In genomic region chr10:67230680-67231500, GRCh38 we compare ENCODE assay signal across 7 cellular contexts.
DNase-seq lines count a peak whose midpoint lies in the region; ATAC-seq and TF ChIP-seq lines count a peak whose summit lies in the region.
"Not testable (repeated sequence)": the region's sequence is repeated elsewhere in the genome, so short reads cannot be mapped to it uniquely, and the experiment has no call there.

No MANE protein-coding gene starts in this region.

- H3K4me3 Mint-ChIP-seq in H9: peak overlapping the region; percentile 84 to 90
- peak overlapping the region; percentile 80 for H3K4me3 Mint-ChIP-seq in endodermal cell
- peak overlapping the region; percentile 86 for H3K4me3 Mint-ChIP-seq in progenitor cell of endocrine pancreas (ENCODE audit: low read depth)

- H3K27me3 Mint-ChIP-seq in H9 (ENCODE audit: low read depth); endodermal cell (ENCODE audit: insufficient read depth); progenitor cell of endocrine pancreas: not testable (repeated sequence)

- H4K8ac ChIP-seq in H9 (replicated peaks; ENCODE audit: insufficient read length, low read depth, low read length); mesenchymal stem cell (ENCODE audit: low read length): not testable (repeated sequence)

- peaks cover 0 to 20% (median 1%) of the 10 kb centered on the region in 3 experiments; a peak in 4 of 7 replicates for H3K36me3 Mint-ChIP-seq in H9 (ENCODE audit: insufficient read depth in 1 of 3, low read depth in 3 of 3)
- not testable (repeated sequence) for H3K36me3 Mint-ChIP-seq in endodermal cell (ENCODE audit: low read depth); progenitor cell of endocrine pancreas (ENCODE audit: insufficient read depth)

- not testable (repeated sequence) for H3K9me3 ChIP-seq in H9 (ENCODE audit: control insufficient read depth, low read depth, low read length); body of pancreas; endodermal cell (ENCODE audit: control insufficient read depth, low read length); iPS-15b (ENCODE audit: control insufficient read depth, insufficient read depth, low read length); mesenchymal stem cell (ENCODE audit: control insufficient read depth, low read length)

- not testable (repeated sequence) for H3K4ac ChIP-seq in H9 (ENCODE audit: low read depth, low read length); mesenchymal stem cell (ENCODE audit: low read depth in 1 of 2, low read length in 2 of 2)

- not testable (repeated sequence) for TF ChIP-seq POLR2A in body of pancreas (IDR thresholded peaks at IDR 0.05)

- H3K4me1 Mint-ChIP-seq in H9 (peaks cover 14 to 16% of the 10 kb centered on the region in 2 experiments), endodermal cell (peaks cover 12% of the 10 kb centered on the region)
- not testable (repeated sequence) for H3K4me1 Mint-ChIP-seq in progenitor cell of endocrine pancreas (ENCODE audit: low read depth)

- H3K9me3 Mint-ChIP-seq in H9, endodermal cell: not testable (repeated sequence)
- H3K9me3 Mint-ChIP-seq in progenitor cell of endocrine pancreas (ENCODE audit: low read depth): peaks cover 22% of the 10 kb centered on the region

- H3K79me1 ChIP-seq in H9 (ENCODE audit: insufficient read depth, low read depth, low read length, poor library complexity, severe bottlenecking); mesenchymal stem cell (replicated peaks; ENCODE audit: low read length, poor library complexity, severe bottlenecking): not testable (repeated sequence)

- H2BK120ac ChIP-seq in H9 (ENCODE audit: low read depth, low read length, poor library complexity, severe bottlenecking); mesenchymal stem cell (ENCODE audit: low read depth, low read length): not testable (repeated sequence)

- H4K5ac ChIP-seq in H9 (ENCODE audit: insufficient read length, low read depth, low read length): not testable (repeated sequence)

- intact Hi-C loops in body of pancreas (cut with DNase I): not testable (repeated sequence)

- peak overlapping the region; percentile 65 to 96 (median 83); a peak in 5 of 7 replicates for H3K27ac Mint-ChIP-seq in H9
- peak overlapping the region; percentile 97 for H3K27ac Mint-ChIP-seq in endodermal cell
- H3K27ac Mint-ChIP-seq in progenitor cell of endocrine pancreas: peak overlapping the region; percentile 97

- peak; percentile 41 for DNase-seq in H9
- DNase-seq in NCI-H748 (lab: John Stamatoyannopoulos, UW; ENCODE audit: unreplicated experiment): peak; percentile 57
- peak; percentile 5 to 37 (median 16) for DNase-seq in body of pancreas
- DNase-seq in endodermal cell: peak; percentile 69
- DNase-seq in mesenchymal stem cell: not testable (repeated sequence)
- peak; percentile 14 for DNase-seq in progenitor cell of endocrine pancreas (ENCODE audit: low spot score, unreplicated experiment)

- H3K27ac ChIP-seq in H9 (ENCODE audit: insufficient read length, low read depth, low read length); body of pancreas; endodermal cell (ENCODE audit: low read depth, low read length); mesenchymal stem cell (ENCODE audit: low read length, poor library complexity, severe bottlenecking): not testable (repeated sequence)

- H3K4me1 ChIP-seq in H9 (ENCODE audit: insufficient read depth, low read length); body of pancreas; endodermal cell (ENCODE audit: control insufficient read depth, insufficient read depth, low read length); iPS-15b (ENCODE audit: control insufficient read depth, insufficient read depth, low read length); mesenchymal stem cell (ENCODE audit: control insufficient read depth, insufficient read depth, low read depth, low read length): not testable (repeated sequence)

- not testable (repeated sequence) for H2BK5ac ChIP-seq in H9 (ENCODE audit: insufficient read length, low read length); mesenchymal stem cell (ENCODE audit: low read depth, low read length, poor library complexity, severe bottlenecking)

- H3K14ac ChIP-seq in H9 (ENCODE audit: insufficient read depth, low read length): 0 out of 2 replicates have a peak overlapping the region, but pooled peaks have one; percentile 81
- not testable (repeated sequence) for H3K14ac ChIP-seq in mesenchymal stem cell (ENCODE audit: low read length in 2 of 2)

- WGBS in H9 (ENCODE audit: extremely low coverage, insufficient read length, low lambda C conversion rate): no CpG with 5 or more reads among the region's 29 CpGs
- 7 to 8% methylated on average over 25 to 29 of the region's 29 CpGs for WGBS in body of pancreas, 2 donors
- 18 to 45% methylated on average over 6 to 27 of the region's 29 CpGs for WGBS in endodermal cell (ENCODE audit: insufficient coverage in 1 of 2, insufficient read length in 1 of 2), 2 experiments
- WGBS in mesenchymal stem cell: 21% methylated on average over 26 of the region's 29 CpGs

- H3K18ac ChIP-seq in H9 (ENCODE audit: insufficient read length, low read depth, low read length): peak overlapping the region; percentile 70
- H3K18ac ChIP-seq in mesenchymal stem cell (ENCODE audit: low read depth in 1 of 2, low read length in 2 of 2): not testable (repeated sequence)

- not testable (repeated sequence) for H2BK12ac ChIP-seq in H9 (ENCODE audit: insufficient read length, low read depth, low read length); mesenchymal stem cell (ENCODE audit: low read length in 2 of 2)

- not testable (repeated sequence) for H2AFZ ChIP-seq in H9 (ENCODE audit: low read length)
- H2AFZ ChIP-seq in mesenchymal stem cell (ENCODE audit: low read depth, low read length): peak overlapping the region; percentile 18

- H3K9ac ChIP-seq in H9 (ENCODE audit: extremely low read depth, insufficient read length, low read length) (peak overlapping the region; percentile 3), endodermal cell (ENCODE audit: extremely low read depth, low read length, poor library complexity, severe bottlenecking) (peak overlapping the region; percentile 57)
- H3K9ac ChIP-seq in iPS-15b (ENCODE audit: low read depth, low read length); mesenchymal stem cell (ENCODE audit: low read length): not testable (repeated sequence)

- H3K4me3 ChIP-seq in body of pancreas: peak overlapping the region in 1 of 2 donors; percentile 8
- peak overlapping the region; percentile 77 for H3K4me3 ChIP-seq in endodermal cell (ENCODE audit: low read length)
- peak overlapping the region; percentile 38 for H3K4me3 ChIP-seq in iPS-15b (ENCODE audit: low read depth, low read length)
- H3K4me3 ChIP-seq in mesenchymal stem cell (ENCODE audit: insufficient read depth in 1 of 2, low read depth in 1 of 2, low read length in 2 of 2): peak overlapping the region in 1 of 2 experiments; percentile 45

- peak overlapping the region; percentile 38 for H3K4me2 ChIP-seq in H9 (ENCODE audit: insufficient read depth, insufficient read length, low read length)
- peak overlapping the region; percentile 66 for H3K4me2 ChIP-seq in mesenchymal stem cell (ENCODE audit: low read length, poor library complexity, severe bottlenecking)

- H4K20me1 ChIP-seq in H9 (ENCODE audit: control insufficient read depth, insufficient read depth, insufficient read length): not testable (repeated sequence)

- H3K23ac ChIP-seq in H9 (ENCODE audit: insufficient read length, low read depth, low read length); mesenchymal stem cell (ENCODE audit: low read length in 2 of 2): not testable (repeated sequence)

- H2BK15ac ChIP-seq in H9 (ENCODE audit: low read depth, low read length); mesenchymal stem cell (ENCODE audit: low read depth, poor library complexity, severe bottlenecking): not testable (repeated sequence)

- not testable (repeated sequence) for H2BK20ac ChIP-seq in H9 (ENCODE audit: low read depth, low read length, poor library complexity, severe bottlenecking)

- H3K36me3 ChIP-seq in body of pancreas (replicated peaks in 1 of 2; ENCODE audit: insufficient read depth in 1 of 2, low read depth in 2 of 2); endodermal cell (ENCODE audit: control insufficient read depth, insufficient read depth, low read length); iPS-15b (ENCODE audit: control insufficient read depth, insufficient read depth, low read length); mesenchymal stem cell (ENCODE audit: control insufficient read depth in 1 of 2, insufficient read depth in 2 of 2, low read depth in 1 of 2, low read length in 2 of 2): not testable (repeated sequence)

- TF ChIP-seq CTCF in H9 (conservative IDR thresholded peaks at IDR 0.05): peak; percentile 27; the same call in 1 of the 3 replicates
- not testable (repeated sequence) for TF ChIP-seq CTCF in body of pancreas (IDR thresholded peaks at IDR 0.05); progenitor cell of endocrine pancreas (IDR thresholded peaks at IDR 0.05; ENCODE audit: unreplicated experiment)
- peak; percentile 47 for TF ChIP-seq CTCF in endodermal cell (conservative IDR thresholded peaks at IDR 0.05)

- ATAC-seq in body of pancreas: not testable (repeated sequence)

- H3K56ac ChIP-seq in H9 (ENCODE audit: insufficient read length, low read depth, low read length): not testable (repeated sequence)

- H4K91ac ChIP-seq in H9 (ENCODE audit: insufficient read length, low read depth, low read length); mesenchymal stem cell (ENCODE audit: low read length): not testable (repeated sequence)

- not testable (repeated sequence) for H3K23me2 ChIP-seq in H9 (ENCODE audit: insufficient read length, low read depth, low read length, poor library complexity, severe bottlenecking)

- H3K27me3 ChIP-seq in H9 (ENCODE audit: insufficient read depth, low read length); body of pancreas; endodermal cell (ENCODE audit: control insufficient read depth, insufficient read depth, low read length, poor library complexity, severe bottlenecking); iPS-15b (ENCODE audit: control insufficient read depth, insufficient read depth, low read length); mesenchymal stem cell (ENCODE audit: control insufficient read depth in 1 of 2, insufficient read depth in 1 of 2, low read length in 2 of 2): not testable (repeated sequence)

- H3T11ph ChIP-seq in H9 (ENCODE audit: low read length): not testable (repeated sequence)

- not testable (repeated sequence) for H2AK5ac ChIP-seq in H9 (ENCODE audit: insufficient read length, low read length); mesenchymal stem cell (ENCODE audit: low read length, severe bottlenecking)

- not testable (repeated sequence) for H3K79me2 ChIP-seq in H9 (ENCODE audit: insufficient read depth, low read length)
